In genomic region chr21:36989699-36990507, GRCh38 we compare ENCODE assay signal across 8 cellular contexts. TPM values are rescaled to one million over a fixed set of nuclear protein-coding genes. Genes with fewer than 3 reads are reported as not detected.
DNase-seq lines count a peak whose midpoint lies in the region; ATAC-seq, FAIRE-seq and TF ChIP-seq lines count a peak whose summit lies in the region.

No MANE protein-coding gene starts in this region.

- H3K4me1 Mint-ChIP-seq in type B pancreatic cell (ENCODE audit: unreplicated experiment), result peaks cover 7% of the 10 kb centered on the region

- H3K9me3 Mint-ChIP-seq in type B pancreatic cell, result no peaks in the 10 kb centered on the region

- H3K27me3 Mint-ChIP-seq in type B pancreatic cell, result no peaks in the 10 kb centered on the region

- ATAC-seq in HG02798 (IDR thresholded peaks at IDR 0.05; ENCODE audit: poor library complexity, unreplicated experiment), result peak; percentile 93

- peak overlapping the region; percentile 80 for H3K4me3 ChIP-seq in adipocyte (ENCODE audit: low read length)

- peak overlapping the region; percentile 92 for H3K27ac Mint-ChIP-seq in type B pancreatic cell

- H3K36me3 Mint-ChIP-seq in type B pancreatic cell, result no peaks in the 10 kb centered on the region

- H3K36me3 ChIP-seq in adipocyte (ENCODE audit: control insufficient read depth, insufficient read depth, low read length, severe bottlenecking), result no peaks in the 10 kb centered on the region

- peak overlapping the region; percentile 91 for H3K4me3 Mint-ChIP-seq in type B pancreatic cell

- FAIRE-seq in GM12892 (lab: Jason Lieb, UNC), result peak; percentile 86

- DNase-seq in GM12892 (ENCODE audit: insufficient read length), result peak; percentile 90
- DNase-seq in NCI-H1417 (lab: John Stamatoyannopoulos, UW), result peak; percentile 97 to 99 (median 98)
- peak; percentile 26 to 80 for DNase-seq in SW 1271 (lab: John Stamatoyannopoulos, UW)
- DNase-seq in adipocyte (ENCODE audit: low read depth), result peak; percentile 96
- DNase-seq in cardiac septum (ENCODE audit: low spot score), result peak; percentile 95
- DNase-seq in posterior cingulate gyrus, result peak; percentile 81 to 98 (median 88)
- DNase-seq in type B pancreatic cell (ENCODE audit: extremely low spot score, unreplicated experiment), result peak; percentile 93

- H3K9me3 ChIP-seq in adipocyte (ENCODE audit: control insufficient read depth, low read length), result no peaks in the 10 kb centered on the region

- peak overlapping the region; percentile 87 for H3K9ac ChIP-seq in adipocyte (ENCODE audit: low read length)

- peak; percentile 76 for TF ChIP-seq POLR2A in GM12892 (IDR thresholded peaks at IDR 0.05; ENCODE audit: low read depth, low read length)

- intact Hi-C loops in cardiac septum (cut with DNase I), result loop anchor here (1.0 kb wide), 1 partner anchor 24 kb away; the partner anchor contains the start of gene HLCS
- intact Hi-C loops in posterior cingulate gyrus (cut with DNase I), result loop anchor here (5.0 kb wide), 1 partner anchor 82 kb away; the partner anchor contains the start of genes PIGP and TTC3

- peaks cover 5% of the 10 kb centered on the region for H3K27me3 ChIP-seq in adipocyte (replicated peaks; ENCODE audit: control insufficient read depth, insufficient read depth, low read length)

- H3K4me1 ChIP-seq in adipocyte (ENCODE audit: control insufficient read depth, insufficient read depth, low read length), result peaks cover 12% of the 10 kb centered on the region

- peak; percentile 94 for TF ChIP-seq CTCF in type B pancreatic cell (conservative IDR thresholded peaks at IDR 0.05)

RNA-seq across cellular contexts. Expression of gene RIPPLY3, which starts 16.6 kb away (rescaled TPM):
- not detected for polyA plus RNA-seq in GM12892 (2012; ENCODE audit: missing spikeins)
- total RNA-seq in cardiac septum (not detected), type B pancreatic cell (ENCODE audit: low replicate concordance) (0.93 and 3.7 TPM in 2 replicates)

RNA-seq across cellular contexts. Expression of gene HLCS, which starts 23.4 kb away (rescaled TPM):
- polyA plus RNA-seq in GM12892 (2012; ENCODE audit: missing spikeins), result 7.0 TPM
- total RNA-seq in cardiac septum (6.9 TPM), type B pancreatic cell (ENCODE audit: low replicate concordance) (10.6 and 14.8 TPM in 2 replicates)

Comparison
In these comparisons a context has a peak if more than half of its experiments do, and no peak if none do; other contexts are left out.
1. Peak in every context shown above with its lines: DNase-seq, ATAC-seq and H3K4me3 ChIP-seq.